Comparison of ENCODE assay signal across 10 cellular contexts in genomic region chr6:29751480-29751879, GRCh38. TPM values are rescaled to one million over a fixed set of nuclear protein-coding genes. Genes with fewer than 3 reads are reported as not detected.
DNase-seq lines count a peak whose midpoint lies in the region; ATAC-seq and TF ChIP-seq lines count a peak whose summit lies in the region.
"Had no signal": no experiment of that assay in that cellular context is flagged by ENCODE, and none has a peak within 500 bp of the region (broad histone marks: within the 10 kb centered on the region; RNA-seq: fewer than 3 reads in every experiment).

No MANE protein-coding gene starts in this region.

- CTCF ChIA-PET in mammary epithelial cell (lab: Charles Lee; ENCODE audit: low non-redundant PET) (no interaction called here), MCF 10A (lab: Yijun Ruan, JAX) (interaction anchor here (0.6 to 1.8 kb wide), 5 partner anchors 30 to 263 kb away, joined by 3 to 8 read pairs (median 3); no protein-coding TSS in a partner anchor)
- CTCF ChIA-PET in activated CD4-positive, alpha-beta memory T cell treated with anti-CD3 and anti-CD28 coated beads, Interleukin-2, amount 10 ng/mL, durations not matched to agents 7 days and 5 days (lab: Charles Lee): interaction anchor here (1.0 to 7.4 kb wide), 6 partner anchors 11 to 102 kb away, joined by 3 to 94 read pairs (median 10); no protein-coding TSS in a partner anchor

- no peaks in the 10 kb centered on the region for H3K9me3 ChIP-seq in mammary epithelial cell (replicated peaks; ENCODE audit: insufficient read depth, low read length)
- no peaks in the 10 kb centered on the region for H3K9me3 ChIP-seq in thoracic aorta

- intact Hi-C loops in mammary epithelial cell (cut with micrococcal nuclease): loop anchor here (5.0 kb wide), 1 partner anchor 44 kb away; no protein-coding TSS in a partner anchor
- intact Hi-C loops in MCF 10A (cut with micrococcal nuclease): loop anchor here (5.0 kb wide), 1 partner anchor 44 kb away; no protein-coding TSS in a partner anchor

- H3K27me3 Mint-ChIP-seq in MCF 10A (ENCODE audit: insufficient read depth, unreplicated experiment): no peaks in the 10 kb centered on the region
- H3K27me3 Mint-ChIP-seq in activated CD4-positive, alpha-beta memory T cell treated with anti-CD3 and anti-CD28 coated beads, Interleukin-2, amount 10 ng/mL, durations not matched to agents 7 days and 5 days: peaks cover 12% of the 10 kb centered on the region
- peaks cover 2 to 12% (median 6%) of the 10 kb centered on the region in 3 donors for H3K27me3 Mint-ChIP-seq in immature natural killer cell (ENCODE audit: low read depth in 3 of 3)

- peak overlapping the region in 2 of 3 experiments; percentile 68 to 86 for H3K4me3 ChIP-seq in mammary epithelial cell (replicated peaks in 1 of 3; ENCODE audit: insufficient read depth in 1 of 3, low read depth in 2 of 3, low read length in 3 of 3)
- H3K4me3 ChIP-seq in thoracic aorta: peak overlapping the region; percentile 93
- H3K4me3 ChIP-seq in foreskin fibroblast (ENCODE audit: low read depth in 1 of 2, low read length in 2 of 2): peak overlapping the region in 1 of 2 donors; percentile 84

- H3K27me3 ChIP-seq in mammary epithelial cell (ENCODE audit: insufficient read depth, low read length): no peaks in the 10 kb centered on the region
- no peaks in the 10 kb centered on the region for H3K27me3 ChIP-seq in thoracic aorta (replicated peaks; ENCODE audit: insufficient read depth)

- H3K79me2 ChIP-seq in mammary epithelial cell (ENCODE audit: insufficient read depth, low read length): peaks cover 41% of the 10 kb centered on the region

- H3K4me1 ChIP-seq in mammary epithelial cell (ENCODE audit: insufficient read depth, low read length): peaks cover 27% of the 10 kb centered on the region
- H3K4me1 ChIP-seq in thoracic aorta (ENCODE audit: control insufficient read depth in 1 of 2, low read depth in 2 of 2): peaks cover 16 to 32% of the 10 kb centered on the region in 2 donors

- POLR2A ChIA-PET in MCF 10A (lab: Yijun Ruan, JAX): interaction anchor here (1.6 to 3.3 kb wide), 3 partner anchors 12 to 45 kb away, joined by 7 to 19 read pairs (median 7); no protein-coding TSS in a partner anchor
- POLR2A ChIA-PET in activated CD4-positive, alpha-beta memory T cell treated with anti-CD3 and anti-CD28 coated beads, Interleukin-2, amount 10 ng/mL, durations not matched to agents 7 days and 5 days (lab: Charles Lee): interaction anchor here (0.9 to 2.0 kb wide), 6 partner anchors 13 to 309 kb away, joined by 3 to 9 read pairs (median 4); partner anchors contain the start of genes HLA-F and POLR1H

- no peak for ATAC-seq in thoracic aorta (ENCODE audit: insufficient number of reproducible peaks, low FRiP score, low read depth)
- no peak for ATAC-seq in HG02678 (IDR thresholded peaks at IDR 0.05; ENCODE audit: unreplicated experiment)

- H3K4me2 ChIP-seq in mammary epithelial cell (ENCODE audit: insufficient read depth, low read depth, low read length): peak overlapping the region; percentile 85

- dilution Hi-C loops in mammary epithelial cell (cut with HindIII; ENCODE audit: low sequenced_read_pairs): no loop called here

- no peaks in the 10 kb centered on the region for H3K9me3 Mint-ChIP-seq in MCF 10A (ENCODE audit: unreplicated experiment)
- no peaks in the 10 kb centered on the region for H3K9me3 Mint-ChIP-seq in activated CD4-positive, alpha-beta memory T cell treated with anti-CD3 and anti-CD28 coated beads, Interleukin-2, amount 10 ng/mL, durations not matched to agents 7 days and 5 days
- H3K9me3 Mint-ChIP-seq in immature natural killer cell: no peaks in the 10 kb centered on the region

- TF ChIP-seq CTCF in mammary epithelial cell (conservative IDR thresholded peaks at IDR 0.05 in 1 of 2, IDR thresholded peaks at IDR 0.05 in 1 of 2; ENCODE audit: extremely low read depth in 1 of 2, insufficient read depth in 1 of 2, low read depth in 1 of 2, low read length in 2 of 2): no peak
- TF ChIP-seq CTCF in MCF 10A (IDR thresholded peaks at IDR 0.05; ENCODE audit: unreplicated experiment): no peak
- TF ChIP-seq CTCF in thoracic aorta (IDR thresholded peaks at IDR 0.05): no peak
- TF ChIP-seq CTCF in foreskin fibroblast (IDR thresholded peaks at IDR 0.05; ENCODE audit: low read depth, low read length): no peak

- H3K36me3 ChIP-seq in mammary epithelial cell (ENCODE audit: insufficient read depth, low read length) (no peaks in the 10 kb centered on the region), thoracic aorta (no peaks in the 10 kb centered on the region)

- no peak overlapping the region for H2AFZ ChIP-seq in mammary epithelial cell (ENCODE audit: low read depth, low read length)

- H3K27ac Mint-ChIP-seq in MCF 10A (ENCODE audit: low read depth, unreplicated experiment): no peak overlapping the region
- peak overlapping the region; percentile 87 for H3K27ac Mint-ChIP-seq in activated CD4-positive, alpha-beta memory T cell treated with anti-CD3 and anti-CD28 coated beads, Interleukin-2, amount 10 ng/mL, durations not matched to agents 7 days and 5 days
- H3K27ac Mint-ChIP-seq in immature natural killer cell: peak overlapping the region; percentile 47 to 98 (median 94)

- H3K36me3 Mint-ChIP-seq in MCF 10A (ENCODE audit: insufficient read depth, unreplicated experiment): no peaks in the 10 kb centered on the region
- no peaks in the 10 kb centered on the region for H3K36me3 Mint-ChIP-seq in activated CD4-positive, alpha-beta memory T cell treated with anti-CD3 and anti-CD28 coated beads, Interleukin-2, amount 10 ng/mL, durations not matched to agents 7 days and 5 days (ENCODE audit: low read depth)
- H3K36me3 Mint-ChIP-seq in immature natural killer cell: peaks cover 0 to 11% (median 4%) of the 10 kb centered on the region in 3 donors

- WGBS in mammary epithelial cell (ENCODE audit: low coverage, missing lambda C conversion rate): 97% methylated on average over 3 of the region's 3 CpGs

- H4K20me1 ChIP-seq in mammary epithelial cell (ENCODE audit: insufficient read depth, low read length): no peaks in the 10 kb centered on the region

- DNase-seq in mammary epithelial cell (no peak), MCF 10A (ENCODE audit: unreplicated experiment) (no peak), immature natural killer cell (no peak), thoracic aorta (ENCODE audit: low spot score) (no peak), foreskin fibroblast (no peak), ureter (ENCODE audit: low spot score) (no peak)
- no peak for DNase-seq in activated CD4-positive, alpha-beta memory T cell treated with anti-CD3 and anti-CD28 coated beads, Interleukin-2, amount 10 ng/mL, durations not matched to agents 7 days and 5 days
- DNase-seq: C1 segment of cervical spinal cord had no signal

- H3K4me1 Mint-ChIP-seq in MCF 10A (ENCODE audit: insufficient read depth, unreplicated experiment): peaks cover 35% of the 10 kb centered on the region
- H3K4me1 Mint-ChIP-seq in activated CD4-positive, alpha-beta memory T cell treated with anti-CD3 and anti-CD28 coated beads, Interleukin-2, amount 10 ng/mL, durations not matched to agents 7 days and 5 days: peaks cover 58% of the 10 kb centered on the region
- H3K4me1 Mint-ChIP-seq in immature natural killer cell: peaks cover 39 to 70% of the 10 kb centered on the region in 2 donors

- H3K4me3 Mint-ChIP-seq in MCF 10A (ENCODE audit: unreplicated experiment): no peak overlapping the region
- H3K4me3 Mint-ChIP-seq in activated CD4-positive, alpha-beta memory T cell treated with anti-CD3 and anti-CD28 coated beads, Interleukin-2, amount 10 ng/mL, durations not matched to agents 7 days and 5 days: peak overlapping the region; percentile 83
- H3K4me3 Mint-ChIP-seq in immature natural killer cell: peak overlapping the region; percentile 0 to 97 (median 97)

- in situ Hi-C loops in mammary epithelial cell (cut with MboI; ENCODE audit: low sequenced_read_pairs in 2 of 2): no loop called here

- BruUV-seq in mammary epithelial cell (replicated peaks; lab: Mats Ljungman, UMichigan) (no TSS peak), MCF 10A (replicated peaks; lab: Mats Ljungman, UMichigan) (no TSS peak)

- H3K27ac ChIP-seq in mammary epithelial cell (ENCODE audit: insufficient read depth, low read depth, low read length) (no peak overlapping the region), thoracic aorta (peak overlapping the region in 1 of 2 donors; percentile 95)
- H3K27ac ChIP-seq: SK-N-MC had no signal

- H3K9ac ChIP-seq in mammary epithelial cell (ENCODE audit: insufficient read depth, low read length): peak overlapping the region; percentile 74

RNA-seq across cellular contexts. Expression of gene HLA-F, which starts 28.2 kb away (rescaled TPM):
- total RNA-seq in mammary epithelial cell: 10 to 100 TPM; 27.2 to 35.4 TPM
- polyA plus RNA-seq in mammary epithelial cell: 32.4 TPM
- 13.4 TPM for polyA minus RNA-seq in mammary epithelial cell
- 16.9 and 28.5 TPM in 2 replicates for total RNA-seq in MCF 10A (2022)
- total RNA-seq in activated CD4-positive, alpha-beta memory T cell treated with anti-CD3 and anti-CD28 coated beads, Interleukin-2, amount 10 ng/mL, durations not matched to agents 7 days and 5 days: 100 to 1,000 TPM; 318 to 346 TPM
- 100 to 1,000 TPM; 595 to 720 (median 639) TPM for polyA plus RNA-seq in immature natural killer cell
- 100 to 1,000 TPM in 1 of 2 donors, 10 to 100 TPM in 1; 94.2 to 117 TPM for total RNA-seq in thoracic aorta
- 51.6 TPM for total RNA-seq in ureter
